ENCODE assay signal across 1 cellular context in the genomic region with DNA sequence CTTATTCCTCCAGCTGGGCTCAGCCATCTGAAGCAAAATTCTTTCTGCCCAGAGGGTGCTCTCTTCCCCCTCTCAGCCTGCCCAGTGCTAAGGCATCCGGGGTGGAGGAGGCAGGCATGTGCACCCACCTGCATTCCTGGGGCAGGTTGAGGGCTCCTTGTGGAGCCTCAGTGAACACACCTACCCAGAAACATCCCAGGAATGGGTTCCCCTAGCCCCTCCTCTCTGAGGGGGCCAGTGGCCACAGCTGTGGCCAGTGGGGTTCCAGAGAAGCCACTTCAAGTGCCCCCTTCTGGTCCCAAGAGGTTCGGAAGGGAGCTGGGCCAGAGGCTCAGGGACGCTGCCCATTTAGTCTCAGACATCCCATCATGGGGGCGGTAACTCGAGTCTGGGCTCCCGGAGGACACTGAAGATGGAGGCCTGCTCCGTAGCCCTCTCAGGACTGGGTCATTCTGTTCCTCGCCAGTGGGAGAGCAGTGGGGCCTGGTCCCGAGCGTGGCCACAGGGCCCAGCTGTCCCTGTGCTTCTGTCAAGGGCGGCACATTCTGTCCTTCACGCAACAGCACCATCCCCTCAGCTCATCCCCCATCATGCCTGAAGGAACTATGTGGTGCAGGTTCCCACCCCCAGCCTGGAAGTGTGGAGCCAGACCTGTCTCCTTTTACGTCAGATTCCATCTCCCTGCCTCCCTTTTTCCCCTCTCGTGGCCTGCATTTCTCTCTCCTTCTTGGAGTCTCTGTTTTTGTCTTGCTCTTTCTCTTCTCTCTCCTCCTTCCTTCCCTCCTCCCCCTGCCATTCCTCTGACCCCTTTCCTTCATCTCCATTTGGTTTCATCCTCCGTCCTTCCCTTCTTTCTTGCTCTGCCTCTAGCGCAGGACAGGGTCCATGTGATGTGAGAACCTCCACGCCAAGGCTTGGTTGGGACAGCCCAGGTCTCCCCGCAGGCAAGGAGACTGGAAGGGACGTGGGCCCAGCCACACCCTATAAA.
A peak's percentile ranks its signal among the peaks of the same experiment; 100 is the strongest.
TF ChIP-seq lines count a peak whose summit lies in the region.

No MANE protein-coding gene starts in this region.

TF ChIP-seq in HepG2, 621 proteins besides CTCF, POLR2A, EP300 and RAD21:
- no peak for TF ChIP-seq THYN1 (CRISPR knock-in tag; IDR thresholded peaks at IDR 0.05; ENCODE audit: borderline replicate concordance, low read depth)
- TF ChIP-seq AGO2 (optimal IDR thresholded peaks at IDR 0.05; ENCODE audit: low read depth, low read length): peak; percentile 52
